ENCODE assay signal across 8 cellular contexts in the genomic region with DNA sequence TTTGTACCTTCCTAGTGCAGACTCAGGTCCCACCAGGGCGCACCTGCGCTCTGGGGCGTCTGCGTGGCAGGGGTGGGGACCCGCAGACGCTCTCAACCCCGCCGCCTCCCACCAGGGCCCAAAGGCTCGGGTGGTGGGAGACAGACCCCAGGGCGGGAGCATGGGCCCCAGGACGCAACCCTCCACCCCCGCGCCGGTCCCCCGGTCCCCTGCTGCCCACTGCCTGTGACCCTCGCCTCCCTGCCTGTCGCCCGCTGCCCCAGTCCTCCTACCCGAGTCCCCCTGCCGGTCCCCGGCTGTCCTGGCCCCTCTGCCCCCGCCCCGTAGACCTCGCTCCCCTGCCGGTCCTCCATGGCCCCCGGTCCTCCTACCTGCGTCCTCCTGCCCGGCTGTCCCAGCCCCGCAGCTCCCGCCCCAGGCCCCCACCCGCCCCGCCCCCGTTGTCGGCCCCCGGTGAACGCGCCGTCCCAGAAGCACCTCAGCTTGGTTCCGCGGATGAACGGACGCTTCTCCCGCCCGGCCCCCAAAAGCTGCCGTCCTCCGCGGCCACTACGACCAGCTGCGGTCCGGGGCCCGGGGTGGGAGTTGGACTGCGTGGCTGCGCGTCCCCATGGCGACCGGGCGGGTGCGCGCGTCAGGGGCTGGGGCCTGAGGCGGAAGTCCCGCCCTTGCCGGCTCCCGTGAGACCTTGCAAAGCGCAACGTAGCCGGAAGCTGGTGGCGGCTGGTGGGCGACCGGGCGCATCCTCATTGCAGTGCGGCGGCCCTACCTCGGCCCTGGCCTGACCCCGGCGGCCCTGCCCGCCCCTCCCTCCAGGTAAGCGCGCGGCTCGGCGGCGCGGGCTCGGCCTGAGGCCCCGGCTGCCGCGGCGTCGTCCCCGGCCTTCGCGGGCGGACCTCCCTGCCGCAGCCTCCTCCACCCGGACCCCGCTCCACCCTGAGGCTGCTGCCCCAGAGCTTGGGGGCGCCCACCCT. TPM values are rescaled to one million over a fixed set of nuclear protein-coding genes. Genes with fewer than 3 reads are reported as not detected.
DNase-seq lines count a peak whose midpoint lies in the region; ATAC-seq, FAIRE-seq and TF ChIP-seq lines count a peak whose summit lies in the region.

A gene (plus strand): TSS at position 709 of the 974 bp plus-strand sequence. CDS start 2,768 bp downstream, outside the sequence.

- H3K4me1 ChIP-seq in foreskin keratinocyte (peaks cover 3% of the 10 kb centered on the region), neuron (ENCODE audit: insufficient read depth, low read length) (peaks cover 33% of the 10 kb centered on the region)

- H3K27me3 ChIP-seq in MG63 (no peaks in the 10 kb centered on the region), foreskin keratinocyte (no peaks in the 10 kb centered on the region), neuron (ENCODE audit: insufficient read depth, low read length) (no peaks in the 10 kb centered on the region)

- peak within 1 kb of the TSS; percentile 83 for H3K27ac ChIP-seq in foreskin keratinocyte

- H2AFZ ChIP-seq in neuron (ENCODE audit: low read depth, low read length), result no peak within 1 kb of the TSS

- peaks cover 34% of the 10 kb centered on the region for H3K36me3 ChIP-seq in MG63
- peaks cover 14% of the 10 kb centered on the region for H3K36me3 ChIP-seq in neuron (ENCODE audit: insufficient read depth, low read length)

- H3K4me3 ChIP-seq in MG63, result peak within 1 kb of the TSS; percentile 86
- H3K4me3 ChIP-seq in neuron (ENCODE audit: low read length), result peak within 1 kb of the TSS; percentile 94

- no peaks in the 10 kb centered on the region for H3K9me3 ChIP-seq in MG63
- no peaks in the 10 kb centered on the region for H3K9me3 ChIP-seq in neuron (ENCODE audit: low read length)

- DNase-seq in EH (ENCODE audit: low read depth), result peak; percentile 91
- DNase-seq in H54 (ENCODE audit: insufficient read length, low spot score), result peak; percentile 97
- peak; percentile 92 for DNase-seq in MG63
- peak; percentile 81 for DNase-seq in SHP77 treated with DMSO at 0.1 percent for 48 hours (lab: John Stamatoyannopoulos, UW)
- DNase-seq in activated gamma-delta T cell treated with Interleukin-2 at 50 U/mL for 16 hours, result peak; percentile 85
- peak; percentile 20 to 48 for DNase-seq in foreskin keratinocyte
- DNase-seq in stromal cell of bone marrow (ENCODE audit: low read depth), result peak; percentile 74

- peak; percentile 81 for ATAC-seq in foreskin keratinocyte

- no peak for FAIRE-seq in H54 (lab: Jason Lieb, UNC)

- TF ChIP-seq POLR2A in H54 (IDR thresholded peaks at IDR 0.05; ENCODE audit: low read depth, low read length), result peak; percentile 92

- TF ChIP-seq CTCF in foreskin keratinocyte (conservative IDR thresholded peaks at IDR 0.05), result no peak

RNA-seq across cellular contexts. Expression of the gene that starts here (rescaled TPM):
- 67.2 and 83.8 TPM in 2 replicates for total RNA-seq in MG63 (2014; rRNA removed; shearing (Covaris generic); ENCODE audit: low replicate concordance)
- total RNA-seq in foreskin keratinocyte, result 52.2 and 64.0 TPM in 2 replicates
- polyA plus RNA-seq in foreskin keratinocyte, result 41.0 and 50.3 TPM in 2 replicates

Comparison
In these comparisons a context has a peak if more than half of its experiments do, and no peak if none do; other contexts are left out.
1. Peak in every context shown above with its lines: DNase-seq, ATAC-seq, H3K4me3 ChIP-seq and H3K27ac ChIP-seq.
2. DNase-seq: peak in every context shown above with its lines; median percentile 97 in H54; 92 in MG63; 91 in EH; 85 in activated gamma-delta T cell treated with Interleukin-2 at 50 U/mL for 16 hours; 81 in SHP77 treated with DMSO at 0.1 percent for 48 hours; 74 in stromal cell of bone marrow; 34 in foreskin keratinocyte.